8 cellular contexts compared by ENCODE assay signal in the genomic region with DNA sequence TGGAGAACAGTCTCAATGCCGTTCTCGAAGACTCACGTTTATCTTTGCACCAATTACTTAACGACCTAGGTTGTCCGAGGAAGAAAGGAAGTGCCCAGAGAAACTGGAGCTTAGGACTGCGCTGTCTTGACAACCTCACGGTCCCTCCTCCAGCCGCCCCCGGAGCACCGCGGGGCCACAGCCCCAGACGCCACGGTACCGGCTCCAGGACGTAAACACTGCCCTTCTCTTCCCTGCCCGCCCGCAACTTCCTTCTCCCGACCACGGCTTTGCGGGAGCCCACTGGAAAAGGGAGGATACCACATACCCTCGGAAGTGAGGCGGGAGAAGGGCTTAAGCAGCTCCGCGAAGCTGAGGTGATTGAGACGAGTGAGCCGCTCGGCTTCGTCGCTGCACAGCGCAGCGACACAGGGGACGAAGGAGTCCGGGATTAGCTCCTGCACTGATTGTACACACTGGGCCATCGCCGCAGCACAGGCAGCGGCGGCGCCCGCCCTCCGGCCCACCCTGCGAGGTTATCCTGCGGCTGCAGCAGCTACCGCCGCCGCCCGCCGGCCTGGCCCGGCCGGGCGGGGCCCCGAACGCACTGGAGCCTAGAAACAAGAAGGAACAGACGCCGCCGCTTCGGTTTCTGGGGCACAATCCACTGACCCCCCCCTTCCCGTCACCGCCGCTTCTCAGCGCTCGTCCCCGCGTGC. TPM values are rescaled to one million over a fixed set of nuclear protein-coding genes. Genes with fewer than 3 reads are reported as not detected.
A peak's percentile ranks its signal among the peaks of the same experiment; 100 is the strongest.
DNase-seq lines count a peak whose midpoint lies in the region; ATAC-seq and TF ChIP-seq lines count a peak whose summit lies in the region.

No MANE protein-coding gene starts in this region.

- in situ Hi-C loops in HAP-1 (cut with MboI; ENCODE audit: low sequenced_read_pairs), result no loop called here

- H3K27ac ChIP-seq in esophagus squamous epithelium, result peak overlapping the region; percentile 94 to 97 (median 96)

- peak overlapping the region; percentile 99 for H3K4me3 Mint-ChIP-seq in activated CD4-positive, alpha-beta T cell treated with anti-CD3 and anti-CD28 coated beads, Interleukin-2, amount 10 ng/mL, durations not matched to agents 7 days and 5 days
- peak overlapping the region; percentile 91 to 100 (median 100) for H3K4me3 Mint-ChIP-seq in naive B cell

- peak; percentile 90 for DNase-seq in DMS 273 (lab: John Stamatoyannopoulos, UW; ENCODE audit: unreplicated experiment)
- DNase-seq in DMS 273 treated with DMSO at 0.1 percent for 48 hours (lab: John Stamatoyannopoulos, UW), result no peak
- DNase-seq in HAP-1 (ENCODE audit: low spot score in 2 of 2), result peak in 1 of 2 experiments; percentile 16
- DNase-seq in LNCaP clone FGC (ENCODE audit: low read depth), result no peak
- DNase-seq in activated CD4-positive, alpha-beta T cell treated with anti-CD3 and anti-CD28 coated beads, Interleukin-2, amount 10 ng/mL, durations not matched to agents 7 days and 5 days, result peak; percentile 34
- no peak for DNase-seq in esophagus squamous epithelium (lab: John Stamatoyannopoulos, UW)
- peak; percentile 42 for DNase-seq in naive B cell
- DNase-seq in superior temporal gyrus (ENCODE audit: extremely low spot score), result peak; percentile 42

- no peak for TF ChIP-seq POLR2A in esophagus squamous epithelium (IDR thresholded peaks at IDR 0.05)

- no peaks in the 10 kb centered on the region for H3K9me3 Mint-ChIP-seq in activated CD4-positive, alpha-beta T cell treated with anti-CD3 and anti-CD28 coated beads, Interleukin-2, amount 10 ng/mL, durations not matched to agents 7 days and 5 days
- no peaks in the 10 kb centered on the region for H3K9me3 Mint-ChIP-seq in naive B cell

- no peaks in the 10 kb centered on the region for H3K27me3 Mint-ChIP-seq in activated CD4-positive, alpha-beta T cell treated with anti-CD3 and anti-CD28 coated beads, Interleukin-2, amount 10 ng/mL, durations not matched to agents 7 days and 5 days
- H3K27me3 Mint-ChIP-seq in naive B cell, result no peaks in the 10 kb centered on the region

- TF ChIP-seq CTCF in LNCaP clone FGC (IDR thresholded peaks at IDR 0.05; ENCODE audit: control insufficient read depth, extremely low read depth, insufficient read depth) (no peak), esophagus squamous epithelium (IDR thresholded peaks at IDR 0.05) (no peak)

- H3K36me3 ChIP-seq in HAP-1 (replicated peaks), result no peaks in the 10 kb centered on the region
- no peaks in the 10 kb centered on the region for H3K36me3 ChIP-seq in esophagus squamous epithelium

- POLR2A ChIA-PET in activated CD4-positive, alpha-beta T cell treated with anti-CD3 and anti-CD28 coated beads, Interleukin-2, amount 10 ng/mL, durations not matched to agents 7 days and 5 days (lab: Charles Lee), result interaction anchor here (1.0 to 1.4 kb wide), 2 partner anchors 76 to 149 kb away, joined by 3 to 13 read pairs; partner anchors contain the start of genes RNF125 and RNF138

- H3K27me3 ChIP-seq in HAP-1 (ENCODE audit: low read depth) (no peaks in the 10 kb centered on the region), esophagus squamous epithelium (no peaks in the 10 kb centered on the region)

- peak overlapping the region; percentile 89 for H3K4me3 ChIP-seq in HAP-1
- H3K4me3 ChIP-seq in LNCaP clone FGC (ENCODE audit: low read depth, low read length), result peak overlapping the region; percentile 89
- peak overlapping the region; percentile 72 to 88 (median 82) for H3K4me3 ChIP-seq in esophagus squamous epithelium

- 0% methylated on average over 15 to 22 of the region's 63 CpGs for WGBS in esophagus squamous epithelium, 2 donors

- H3K4me1 Mint-ChIP-seq in activated CD4-positive, alpha-beta T cell treated with anti-CD3 and anti-CD28 coated beads, Interleukin-2, amount 10 ng/mL, durations not matched to agents 7 days and 5 days, result peaks cover 48% of the 10 kb centered on the region
- H3K4me1 Mint-ChIP-seq in naive B cell, result peaks cover 24 to 49% (median 47%) of the 10 kb centered on the region in 3 donors

- H3K27ac Mint-ChIP-seq in activated CD4-positive, alpha-beta T cell treated with anti-CD3 and anti-CD28 coated beads, Interleukin-2, amount 10 ng/mL, durations not matched to agents 7 days and 5 days, result peak overlapping the region; percentile 99
- H3K27ac Mint-ChIP-seq in naive B cell, result peak overlapping the region; percentile 99 to 100 (median 100)

- intact Hi-C loops in esophagus squamous epithelium (cut with DNase I), result loop anchor here (10.0 kb wide), 1 partner anchor 152 kb away; the partner anchor contains the start of gene RNF138

- H3K4me1 ChIP-seq in HAP-1 (peaks cover 20% of the 10 kb centered on the region), esophagus squamous epithelium (peaks cover 14 to 45% (median 19%) of the 10 kb centered on the region in 3 donors)

- ATAC-seq in naive B cell (ENCODE audit: low read depth in 2 of 2), result peak; percentile 59 to 63

- CTCF ChIA-PET in activated CD4-positive, alpha-beta T cell treated with anti-CD3 and anti-CD28 coated beads, Interleukin-2, amount 10 ng/mL, durations not matched to agents 7 days and 5 days (lab: Charles Lee), result interaction anchor here (0.7 to 1.7 kb wide), 6 partner anchors 11 to 108 kb away, joined by 3 to 6 read pairs (median 3); no protein-coding TSS in a partner anchor

- peaks cover 10% of the 10 kb centered on the region for H3K36me3 Mint-ChIP-seq in activated CD4-positive, alpha-beta T cell treated with anti-CD3 and anti-CD28 coated beads, Interleukin-2, amount 10 ng/mL, durations not matched to agents 7 days and 5 days (ENCODE audit: low read depth)
- no peaks in the 10 kb centered on the region for H3K36me3 Mint-ChIP-seq in naive B cell

- H3K9me3 ChIP-seq in HAP-1 (no peaks in the 10 kb centered on the region), esophagus squamous epithelium (no peaks in the 10 kb centered on the region)

RNA-seq across cellular contexts. Expression of gene TRAPPC8, which starts 0.5 kb away (rescaled TPM):
- 10 to 100 TPM; 38.7 to 45.9 TPM for total RNA-seq in activated CD4-positive, alpha-beta T cell treated with anti-CD3 and anti-CD28 coated beads, Interleukin-2, amount 10 ng/mL, durations not matched to agents 7 days and 5 days
- 10 to 100 TPM; 15.5 to 38.1 (median 31.2) TPM for total RNA-seq in esophagus squamous epithelium
- 10 to 100 TPM; 10.1 to 28.6 (median 22.5) TPM for polyA plus RNA-seq in naive B cell (ENCODE audit: low read depth in 6 of 6)

Comparison
In these comparisons a context has a peak if more than half of its experiments do, and no peak if none do; other contexts are left out.
1. DNase-seq: peak in DMS 273 (single experiment), activated CD4-positive, alpha-beta T cell treated with anti-CD3 and anti-CD28 coated beads, Interleukin-2, amount 10 ng/mL, durations not matched to agents 7 days and 5 days (single experiment), naive B cell (single experiment) and superior temporal gyrus (single experiment); none in DMS 273 treated with DMSO at 0.1 percent for 48 hours (single experiment), LNCaP clone FGC (single experiment) and esophagus squamous epithelium (single experiment).
2. Peak in every context shown above with its lines, with median percentiles within 50 percentile points of each other: H3K4me3 ChIP-seq.